ENCODE assay signal across 10 cellular contexts in genomic region chr4:74873545-74874295, GRCh38. TPM values are rescaled to one million over a fixed set of nuclear protein-coding genes. Genes with fewer than 3 reads are reported as not detected.
DNase-seq lines count a peak whose midpoint lies in the region; ATAC-seq and TF ChIP-seq lines count a peak whose summit lies in the region.
"Had no signal": no experiment of that assay in that cellular context is flagged by ENCODE, and none has a peak within 500 bp of the region (broad histone marks: within the 10 kb centered on the region; RNA-seq: fewer than 3 reads in every experiment).

No MANE protein-coding gene starts in this region.

- H3K27me3 ChIP-seq in Karpas-422 (ENCODE audit: low read length) = no peaks in the 10 kb centered on the region
- no peaks in the 10 kb centered on the region for H3K27me3 ChIP-seq in hepatocyte

- H3K36me3 ChIP-seq in Karpas-422 (ENCODE audit: insufficient read depth, low read length) (no peaks in the 10 kb centered on the region), hepatocyte (replicated peaks; ENCODE audit: insufficient read depth, low read depth) (no peaks in the 10 kb centered on the region), OCI-LY7 (ENCODE audit: insufficient read depth, low read length) (no peaks in the 10 kb centered on the region)

- 70% methylated on average over 3 of the region's 3 CpGs for whole genome bisulfite sequencing in hepatocyte (ENCODE audit: low lambda C conversion rate, missing lambda C conversion rate)

- ATAC-seq in GM18511 (IDR thresholded peaks at IDR 0.05; ENCODE audit: unreplicated experiment) (peak; percentile 93), GM21825 (IDR thresholded peaks at IDR 0.05; ENCODE audit: unreplicated experiment) (peak; percentile 92)

- DNase-seq in Karpas-422 = peak; percentile 92
- DNase-seq in hepatocyte (ENCODE audit: low spot score) = no peak
- no peak for DNase-seq in G401 (ENCODE audit: low spot score)
- no peak for DNase-seq in OCI-LY7 (ENCODE audit: low spot score)
- no peak for DNase-seq in glomerular visceral epithelial cell (ENCODE audit: extremely low spot score)
- no peak for DNase-seq in dermis blood vessel endothelial cell
- DNase-seq: activated naive CD8-positive, alpha-beta T cell treated with anti-CD3 and anti-CD28 coated beads, Interleukin-2, amount 10 ng/mL, durations not matched to agents 7 days and 5 days; kidney glomerular epithelial cell had no signal

- H3K9me2 ChIP-seq in Karpas-422 (replicated peaks; ENCODE audit: insufficient read depth, low read length) (no peaks in the 10 kb centered on the region), hepatocyte (replicated peaks; ENCODE audit: insufficient read depth) (no peaks in the 10 kb centered on the region), OCI-LY7 (ENCODE audit: insufficient read depth, low read length) (no peaks in the 10 kb centered on the region)

- peak overlapping the region; percentile 72 for H3K4me2 ChIP-seq in Karpas-422 (ENCODE audit: low read depth, low read length, poor library complexity, severe bottlenecking)
- no peak overlapping the region for H3K4me2 ChIP-seq in hepatocyte
- H3K4me2 ChIP-seq in OCI-LY7 (ENCODE audit: low read length) = no peak overlapping the region

- no peak for TF ChIP-seq CTCF in hepatocyte (IDR thresholded peaks at IDR 0.05; ENCODE audit: poor library complexity)
- no peak for TF ChIP-seq CTCF in OCI-LY7 (conservative IDR thresholded peaks at IDR 0.05; ENCODE audit: low read length)

- CTCF ChIA-PET in OCI-LY7 (lab: Charles Lee; ENCODE audit: unreplicated experiment) = no interaction called here

- H2AFZ ChIP-seq in Karpas-422 (ENCODE audit: low read length) = peak overlapping the region; percentile 44
- peak overlapping the region; percentile 1 for H2AFZ ChIP-seq in hepatocyte
- no peak overlapping the region for H2AFZ ChIP-seq in OCI-LY7 (ENCODE audit: low read length)

- in situ Hi-C loops in G401 (cut with HindIII; ENCODE audit: low sequenced_read_pairs) = no loop called here

- H3K9ac ChIP-seq in Karpas-422 (ENCODE audit: low read length) = peak overlapping the region; percentile 53

- H3K4me1 ChIP-seq in Karpas-422 (ENCODE audit: low read length) (peaks cover 81% of the 10 kb centered on the region), hepatocyte (ENCODE audit: insufficient read depth) (no peaks in the 10 kb centered on the region), OCI-LY7 (ENCODE audit: insufficient read depth, low read length, poor library complexity, severe bottlenecking) (no peaks in the 10 kb centered on the region)

- BruUV-seq in OCI-LY7 (replicated peaks; lab: Mats Ljungman, UMichigan) = no TSS peak

- H3K27ac ChIP-seq in Karpas-422 (ENCODE audit: low read length) (peak overlapping the region; percentile 98), hepatocyte (no peak overlapping the region), OCI-LY7 (ENCODE audit: low read depth, low read length, poor library complexity, severe bottlenecking) (no peak overlapping the region)

- intact Hi-C loops in OCI-LY7 (cut with micrococcal nuclease; ENCODE audit: unreplicated experiment) = loop anchor here (2.0 to 10.0 kb wide), 3 partner anchors 417 to 971 kb away; no protein-coding TSS in a partner anchor

- H4K20me1 ChIP-seq in Karpas-422 (ENCODE audit: insufficient read depth, low read depth, low read length) (no peaks in the 10 kb centered on the region), hepatocyte (ENCODE audit: insufficient read depth, poor library complexity, severe bottlenecking) (no peaks in the 10 kb centered on the region), OCI-LY7 (ENCODE audit: insufficient read depth, low read length) (no peaks in the 10 kb centered on the region)

- H3K9me3 ChIP-seq in Karpas-422 (ENCODE audit: low read length) (no peaks in the 10 kb centered on the region), hepatocyte (ENCODE audit: low read depth) (no peaks in the 10 kb centered on the region), OCI-LY7 (ENCODE audit: low read length) (no peaks in the 10 kb centered on the region)

- H3K4me3 ChIP-seq in Karpas-422 (ENCODE audit: low read length) = peak overlapping the region; percentile 52
- H3K4me3 ChIP-seq in hepatocyte = no peak overlapping the region
- no peak overlapping the region for H3K4me3 ChIP-seq in OCI-LY7 (ENCODE audit: low read depth, low read length, poor library complexity, severe bottlenecking)

- H3K79me2 ChIP-seq in Karpas-422 (ENCODE audit: low read length) = no peaks in the 10 kb centered on the region
- H3K79me2 ChIP-seq in hepatocyte = no peaks in the 10 kb centered on the region
- H3K79me2 ChIP-seq in OCI-LY7 (ENCODE audit: insufficient read depth, low read depth, low read length) = no peaks in the 10 kb centered on the region

- POLR2A ChIA-PET in OCI-LY7 (lab: Charles Lee) = interaction anchor here (0.6 kb wide), 1 partner anchor 49 kb away, joined by 3 read pairs; no protein-coding TSS in a partner anchor

RNA-seq across cellular contexts. Expression of gene PARM1, which starts 59.2 kb away (rescaled TPM):
- total RNA-seq in Karpas-422 (2014; rRNA removed; shearing (Covaris generic); ENCODE audit: low replicate concordance) = 37.6 and 65.0 TPM in 2 replicates
- total RNA-seq in hepatocyte (154 and 158 TPM in 2 replicates), OCI-LY7 (2022) (not detected in 2 replicates), dermis blood vessel endothelial cell (under 0.01 and 0.09 TPM in 2 replicates)
- polyA plus RNA-seq in hepatocyte = 90.4 and 107 TPM in 2 replicates
- total RNA-seq in G401 (2014; rRNA removed; shearing (Covaris generic)) = not detected in 2 replicates
- not detected in 2 replicates for total RNA-seq in OCI-LY7 (2014; rRNA removed; shearing (Covaris generic))
- total RNA-seq: activated naive CD8-positive, alpha-beta T cell treated with anti-CD3 and anti-CD28 coated beads, Interleukin-2, amount 10 ng/mL, durations not matched to agents 7 days and 5 days had no signal

Comparison
In these comparisons a context has a peak if more than half of its experiments do, and no peak if none do; other contexts are left out.
1. RNA of gene PARM1, which starts 59.2 kb away (total RNA-seq): 154 to 158 TPM in hepatocyte and 37.6 to 65.0 TPM in Karpas-422; not detected in G401, not detected in OCI-LY7 and under 0.01 to 0.09 TPM in dermis blood vessel endothelial cell; every median in the first group is over 10 times any median in the second.